1 cellular context compared by ENCODE assay signal in genomic region chr4:67465032-67465762, GRCh38.
TF ChIP-seq lines count a peak whose summit lies in the region.

No MANE protein-coding gene starts in this region.

TF ChIP-seq in GM12878, 131 proteins besides CTCF, POLR2A, EP300 and RAD21 (continued from another document):
- TF ChIP-seq E2F4 (IDR thresholded peaks at IDR 0.05; ENCODE audit: low read depth, low read length) (no peak), EED (IDR thresholded peaks at IDR 0.05; ENCODE audit: low read depth) (no peak), SRF (IDR thresholded peaks at IDR 0.05; ENCODE audit: low read depth in 2 of 2, low read length in 2 of 2) (no peak), WRNIP1 (IDR thresholded peaks at IDR 0.05; ENCODE audit: borderline replicate concordance, low read depth, low read length) (no peak), PBX3 (IDR thresholded peaks at IDR 0.05; ENCODE audit: insufficient replicate concordance, low read depth, low read length) (no peak), MTA3 (IDR thresholded peaks at IDR 0.05; ENCODE audit: borderline replicate concordance, low read length) (no peak), CEBPB (IDR thresholded peaks at IDR 0.05; ENCODE audit: borderline replicate concordance in 1 of 2, low read depth in 2 of 2, low read length in 2 of 2) (no peak), ZBED1 (IDR thresholded peaks at IDR 0.05; ENCODE audit: borderline replicate concordance) (no peak)
